ENCODE assay signal across 8 cellular contexts in the genomic region with DNA sequence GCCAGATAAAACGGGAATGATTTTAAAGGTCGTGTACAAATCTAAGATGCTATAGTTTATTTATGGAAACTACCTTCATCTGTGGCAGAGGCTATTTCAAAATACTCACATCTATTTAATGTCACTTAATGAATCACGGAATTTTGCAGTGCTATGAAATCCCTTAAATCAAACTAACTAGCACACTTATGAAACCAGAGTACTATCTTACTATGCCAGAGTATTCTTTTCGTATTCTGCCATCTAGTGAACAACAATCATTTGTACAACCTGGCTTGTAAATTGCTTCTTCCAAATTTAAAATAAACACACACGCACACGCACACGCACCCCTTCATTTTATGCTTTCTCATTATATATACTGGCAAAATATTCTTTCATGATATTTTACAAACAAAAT.
A peak's percentile ranks its signal among the peaks of the same experiment; 100 is the strongest.
DNase-seq lines count a peak whose midpoint lies in the region; ATAC-seq and TF ChIP-seq lines count a peak whose summit lies in the region.

No MANE protein-coding gene starts in this region.

- no peak overlapping the region for H3K4ac ChIP-seq in neuronal stem cell (ENCODE audit: low read length)

- H3K4me3 ChIP-seq in AG04450 (ENCODE audit: low read depth, low read length) (peak overlapping the region; percentile 34), ascending aorta (no peak overlapping the region), neuronal stem cell (ENCODE audit: low read length in 2 of 2) (no peak overlapping the region)

- H3K14ac ChIP-seq in neuronal stem cell (ENCODE audit: low read length) = no peak overlapping the region

- H3K4me2 ChIP-seq in neuronal stem cell (ENCODE audit: insufficient read depth, low read length, poor library complexity, severe bottlenecking) = no peak overlapping the region

- no peak overlapping the region for H2BK5ac ChIP-seq in neuronal stem cell (ENCODE audit: low read length)

- H2AK5ac ChIP-seq in neuronal stem cell (ENCODE audit: low read depth, low read length) = no peak overlapping the region

- no peak overlapping the region for H2AFZ ChIP-seq in neuronal stem cell (ENCODE audit: low read length)

- H3K9ac ChIP-seq in neuronal stem cell (ENCODE audit: low read depth, low read length, poor library complexity) = no peak overlapping the region

- no peak overlapping the region for H3K27ac Mint-ChIP-seq in naive thymus-derived CD8-positive, alpha-beta T cell

- H3K36me3 ChIP-seq in ascending aorta = no peaks in the 10 kb centered on the region
- H3K36me3 ChIP-seq in neuronal stem cell (replicated peaks in 1 of 2; ENCODE audit: control insufficient read depth in 2 of 2, insufficient read depth in 2 of 2, low read length in 2 of 2) = peaks cover 0 to 1% of the 10 kb centered on the region in 2 donors

- H2BK12ac ChIP-seq in neuronal stem cell (ENCODE audit: low read length) = no peak overlapping the region

- no peaks in the 10 kb centered on the region for H3K27me3 Mint-ChIP-seq in naive thymus-derived CD8-positive, alpha-beta T cell

- H3K79me1 ChIP-seq in neuronal stem cell (ENCODE audit: low read depth, low read length) = peaks cover 2% of the 10 kb centered on the region

- WGBS in neuronal stem cell (ENCODE audit: extremely low coverage in 2 of 2, insufficient read length in 2 of 2, insufficient replicate concordance in 1 of 2), 2 donors = 100% methylated on average over 3 of the region's 7 CpGs; no CpG with 5 or more reads in 1 of the 2 donors

- no peak overlapping the region for H3K27ac ChIP-seq in AG04450 (ENCODE audit: low read depth, low read length)
- no peak overlapping the region for H3K27ac ChIP-seq in ascending aorta
- H3K27ac ChIP-seq in neuronal stem cell (replicated peaks; ENCODE audit: low read length) = no peak overlapping the region

- TF ChIP-seq CTCF in AG04450 (IDR thresholded peaks at IDR 0.05; ENCODE audit: low read depth, low read length) = peak; percentile 62
- TF ChIP-seq CTCF in ascending aorta (IDR thresholded peaks at IDR 0.05) = peak in 2 of 3 experiments; percentile 9 to 34

- H3K27me3 ChIP-seq in AG04450 (ENCODE audit: control insufficient read depth, insufficient read depth, low read length) (no peaks in the 10 kb centered on the region), ascending aorta (no peaks in the 10 kb centered on the region), neuronal stem cell (ENCODE audit: control insufficient read depth in 3 of 3, insufficient read depth in 3 of 3, low read depth in 1 of 3, low read length in 3 of 3) (no peaks in the 10 kb centered on the region)

- ATAC-seq in naive thymus-derived CD8-positive, alpha-beta T cell = no peak

- no peak overlapping the region for H3K4me3 Mint-ChIP-seq in naive thymus-derived CD8-positive, alpha-beta T cell

- CTCF ChIA-PET in AG04450 (lab: Charles Lee) = interaction anchor here (0.9 to 10.6 kb wide), 7 partner anchors 16 to 677 kb away, joined by 3 to 128 read pairs (median 7); no protein-coding TSS in a partner anchor

- no peak overlapping the region for H4K91ac ChIP-seq in neuronal stem cell (ENCODE audit: low read depth, low read length, poor library complexity)

- peaks cover 12% of the 10 kb centered on the region for H3K9me3 ChIP-seq in AG04450 (ENCODE audit: control insufficient read depth, insufficient read depth, low read length)
- H3K9me3 ChIP-seq in ascending aorta = no peaks in the 10 kb centered on the region
- peaks cover 0 to 7% of the 10 kb centered on the region in 2 donors for H3K9me3 ChIP-seq in neuronal stem cell (replicated peaks in 1 of 2; ENCODE audit: control insufficient read depth in 2 of 2, insufficient read depth in 1 of 2, low read depth in 1 of 2, low read length in 2 of 2)

- H3K23ac ChIP-seq in neuronal stem cell (ENCODE audit: low read depth, low read length, poor library complexity) = no peak overlapping the region

- intact Hi-C loops in ascending aorta (cut with DNase I) = loop anchor here (5.0 kb wide), 1 partner anchor 676 kb away; no protein-coding TSS in a partner anchor

- H3K36me3 Mint-ChIP-seq in naive thymus-derived CD8-positive, alpha-beta T cell = no peaks in the 10 kb centered on the region

- no peak overlapping the region for H4K8ac ChIP-seq in neuronal stem cell (ENCODE audit: low read depth, low read length)

- H3K4me1 Mint-ChIP-seq in naive thymus-derived CD8-positive, alpha-beta T cell = no peaks in the 10 kb centered on the region

- no peaks in the 10 kb centered on the region for H3K4me1 ChIP-seq in ascending aorta
- no peaks in the 10 kb centered on the region for H3K4me1 ChIP-seq in neuronal stem cell (ENCODE audit: control insufficient read depth in 2 of 2, insufficient read depth in 1 of 2, low read depth in 1 of 2, low read length in 2 of 2)

- H3K9me3 Mint-ChIP-seq in naive thymus-derived CD8-positive, alpha-beta T cell = peaks cover 0 to 13% (median 4%) of the 10 kb centered on the region in 9 donors

- H2BK15ac ChIP-seq in neuronal stem cell (ENCODE audit: low read length) = no peak overlapping the region

- no peak overlapping the region for H3K18ac ChIP-seq in neuronal stem cell (ENCODE audit: low read length)

- no peak overlapping the region for H2BK120ac ChIP-seq in neuronal stem cell (ENCODE audit: low read depth, low read length)

- DNase-seq in AG04450 (ENCODE audit: low read depth, low spot score) = peak; percentile 33
- DNase-seq in Kasumi-1 (lab: John Stamatoyannopoulos, UW) = peak; percentile 51 to 52
- DNase-seq in ascending aorta (ENCODE audit: low spot score in 2 of 2) = no peak
- peak; percentile 19 for DNase-seq in left kidney (ENCODE audit: low read depth, low spot score)
- DNase-seq in DMS153 (lab: John Stamatoyannopoulos, UW) = no peak
- DNase-seq in naive thymus-derived CD8-positive, alpha-beta T cell = no peak
- DNase-seq in middle frontal gyrus (ENCODE audit: extremely low spot score, low spot score) = no peak
- no peak for DNase-seq in neuronal stem cell (ENCODE audit: low spot score)

- POLR2A ChIA-PET in AG04450 (lab: Yijun Ruan, JAX) = no interaction called here
- POLR2A ChIA-PET in naive thymus-derived CD8-positive, alpha-beta T cell (lab: Charles Lee) = no interaction called here

Comparison
In these comparisons a context has a peak if more than half of its experiments do, and no peak if none do; other contexts are left out.
1. DNase-seq: peak in AG04450 (single experiment), Kasumi-1 (2 of 2) and left kidney (single experiment); none in ascending aorta (0 of 2), DMS153 (single experiment), naive thymus-derived CD8-positive, alpha-beta T cell (0 of 10), middle frontal gyrus (single experiment) and neuronal stem cell (single experiment).